Comparison of ENCODE assay signal across 1 cellular context in the genomic region with DNA sequence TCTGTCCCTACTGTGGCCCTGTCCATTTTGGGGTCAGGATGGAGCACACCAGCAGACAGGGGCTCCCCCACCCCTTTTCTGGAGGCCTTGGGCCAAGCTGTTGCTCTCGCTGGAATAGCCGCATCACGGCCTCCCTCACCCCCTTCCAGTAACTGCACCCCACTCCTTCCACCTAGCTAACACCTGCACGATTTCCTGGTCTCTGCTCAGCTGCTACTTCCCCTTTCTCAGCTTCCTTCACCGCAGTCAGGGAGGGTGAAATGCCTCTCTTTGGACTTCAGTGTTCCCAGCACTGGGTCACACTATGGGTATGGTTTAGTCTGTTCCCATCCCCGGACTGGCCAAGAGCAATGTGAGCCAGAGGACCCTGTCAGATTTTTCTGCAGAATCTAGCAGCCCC.
TF ChIP-seq lines count a peak whose summit lies in the region.

No MANE protein-coding gene starts in this region.

TF ChIP-seq in WTC11, 78 proteins besides CTCF, POLR2A, EP300 and RAD21 (continued from another document):
- TF ChIP-seq, protein P1, sequence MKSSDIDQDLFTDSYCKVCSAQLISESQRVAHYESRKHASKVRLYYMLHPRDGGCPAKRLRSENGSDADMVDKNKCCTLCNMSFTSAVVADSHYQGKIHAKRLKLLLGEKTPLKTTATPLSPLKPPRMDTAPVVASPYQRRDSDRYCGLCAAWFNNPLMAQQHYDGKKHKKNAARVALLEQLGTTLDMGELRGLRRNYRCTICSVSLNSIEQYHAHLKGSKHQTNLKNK (CRISPR knock-in tag; IDR thresholded peaks at IDR 0.05): no peak
- TF ChIP-seq, protein P2, sequence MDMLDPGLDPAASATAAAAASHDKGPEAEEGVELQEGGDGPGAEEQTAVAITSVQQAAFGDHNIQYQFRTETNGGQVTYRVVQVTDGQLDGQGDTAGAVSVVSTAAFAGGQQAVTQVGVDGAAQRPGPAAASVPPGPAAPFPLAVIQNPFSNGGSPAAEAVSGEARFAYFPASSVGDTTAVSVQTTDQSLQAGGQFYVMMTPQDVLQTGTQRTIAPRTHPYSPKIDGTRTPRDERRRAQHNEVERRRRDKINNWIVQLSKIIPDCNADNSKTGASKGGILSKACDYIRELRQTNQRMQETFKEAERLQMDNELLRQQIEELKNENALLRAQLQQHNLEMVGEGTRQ (CRISPR knock-in tag; IDR thresholded peaks at IDR 0.05): no peak
- TF ChIP-seq ZNF263 (CRISPR knock-in tag; IDR thresholded peaks at IDR 0.05; ENCODE audit: low read depth) (no peak), GABPB1 (CRISPR knock-in tag; IDR thresholded peaks at IDR 0.05) (no peak), NFE2L1 (CRISPR knock-in tag; IDR thresholded peaks at IDR 0.05) (no peak), PRRX2 (CRISPR knock-in tag; IDR thresholded peaks at IDR 0.05) (no peak), OVOL2 (CRISPR knock-in tag; IDR thresholded peaks at IDR 0.05; ENCODE audit: borderline replicate concordance) (no peak), ZNF232 (CRISPR knock-in tag; IDR thresholded peaks at IDR 0.05) (no peak), ZNF671 (CRISPR knock-in tag; IDR thresholded peaks at IDR 0.05) (no peak), ATF1 (CRISPR knock-in tag; IDR thresholded peaks at IDR 0.05) (no peak), KAT7 (CRISPR knock-in tag; IDR thresholded peaks at IDR 0.05; ENCODE audit: borderline replicate concordance) (no peak)
- TF ChIP-seq, protein P3, sequence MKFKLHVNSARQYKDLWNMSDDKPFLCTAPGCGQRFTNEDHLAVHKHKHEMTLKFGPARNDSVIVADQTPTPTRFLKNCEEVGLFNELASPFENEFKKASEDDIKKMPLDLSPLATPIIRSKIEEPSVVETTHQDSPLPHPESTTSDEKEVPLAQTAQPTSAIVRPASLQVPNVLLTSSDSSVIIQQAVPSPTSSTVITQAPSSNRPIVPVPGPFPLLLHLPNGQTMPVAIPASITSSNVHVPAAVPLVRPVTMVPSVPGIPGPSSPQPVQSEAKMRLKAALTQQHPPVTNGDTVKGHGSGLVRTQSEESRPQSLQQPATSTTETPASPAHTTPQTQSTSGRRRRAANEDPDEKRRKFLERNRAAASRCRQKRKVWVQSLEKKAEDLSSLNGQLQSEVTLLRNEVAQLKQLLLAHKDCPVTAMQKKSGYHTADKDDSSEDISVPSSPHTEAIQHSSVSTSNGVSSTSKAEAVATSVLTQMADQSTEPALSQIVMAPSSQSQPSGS (CRISPR knock-in tag; IDR thresholded peaks at IDR 0.05; ENCODE audit: borderline replicate concordance, low read depth): no peak
